Comparison of ENCODE assay signal across 18 cellular contexts in genomic region chr6:130577178-130577919, GRCh38.
DNase-seq lines count a peak whose midpoint lies in the region; ATAC-seq and TF ChIP-seq lines count a peak whose summit lies in the region.
"Had no signal": no experiment of that assay in that cellular context is flagged by ENCODE, and none has a peak within 500 bp of the region (broad histone marks: within the 10 kb centered on the region; RNA-seq: fewer than 3 reads in every experiment).

No MANE protein-coding gene starts in this region.

- intact Hi-C loops in activated CD4-positive, alpha-beta T cell treated with anti-CD3 and anti-CD28 coated beads for 36 hours (cut with DNase I, micrococcal nuclease), result loop anchor here in 1 of 2 experiments (2.0 kb wide), 1 partner anchor 61 kb away; no protein-coding TSS in a partner anchor
- intact Hi-C loops in naive thymus-derived CD4-positive, alpha-beta T cell (cut with micrococcal nuclease), result loop anchor here (5.0 kb wide), 5 partner anchors 45 to 445 kb away; partner anchors contain the start of gene TMEM200A (in 1 of the 2)

- CTCF ChIA-PET in activated CD4-positive, alpha-beta T cell treated with anti-CD3 and anti-CD28 coated beads for 36 hours (lab: Charles Lee), result interaction anchor here (0.7 to 1.2 kb wide), 4 partner anchors 9 to 62 kb away, joined by 3 to 4 read pairs (median 4); no protein-coding TSS in a partner anchor
- CTCF ChIA-PET in naive thymus-derived CD4-positive, alpha-beta T cell (lab: Charles Lee), result no interaction called here

- H3K4me1 ChIP-seq in DND-41 (ENCODE audit: insufficient read depth, low read length), result peaks cover 59% of the 10 kb centered on the region
- peaks cover 25 to 39% of the 10 kb centered on the region in 2 donors for H3K4me1 ChIP-seq in naive thymus-derived CD4-positive, alpha-beta T cell (ENCODE audit: control insufficient read depth in 2 of 2, insufficient read depth in 2 of 2, low read length in 2 of 2)
- H3K4me1 ChIP-seq: suprapubic skin had no signal

- no peak for TF ChIP-seq CTCF in DND-41 (IDR thresholded peaks at IDR 0.05; ENCODE audit: borderline replicate concordance, extremely low read depth, low read length, poor library complexity, severe bottlenecking)

- H3K9me3 Mint-ChIP-seq in activated CD4-positive, alpha-beta T cell treated with anti-CD3 and anti-CD28 coated beads for 36 hours (ENCODE audit: low read depth), result no peaks in the 10 kb centered on the region
- H3K9me3 Mint-ChIP-seq in activated T-cell treated with anti-CD3 and anti-CD28 coated beads, Interleukin-2, amount 50 U/mL, for 4 hours, result no peaks in the 10 kb centered on the region
- peaks cover 0 to 17% (median 0%) of the 10 kb centered on the region in 11 donors for H3K9me3 Mint-ChIP-seq in naive thymus-derived CD4-positive, alpha-beta T cell
- H3K9me3 Mint-ChIP-seq: GM23338 had no signal

- peak overlapping the region; percentile 79 for H3K27ac ChIP-seq in DND-41 (ENCODE audit: low read length)
- H3K27ac ChIP-seq in naive thymus-derived CD4-positive, alpha-beta T cell (ENCODE audit: low read depth, low read length), result no peak overlapping the region
- H3K27ac ChIP-seq: 22Rv1, suprapubic skin had no signal

- peak overlapping the region in 1 of 2 experiments; percentile 1; a peak in 1 of 4 replicates for H3K4me3 ChIP-seq in DND-41 (ENCODE audit: low read depth in 1 of 2, low read length in 2 of 2)
- H3K4me3 ChIP-seq in naive thymus-derived CD4-positive, alpha-beta T cell (ENCODE audit: low read length), result peak overlapping the region; percentile 14
- H3K4me3 ChIP-seq: GM23338, suprapubic skin had no signal

- H4K20me1 ChIP-seq in DND-41 (ENCODE audit: insufficient read depth, low read length), result no peaks in the 10 kb centered on the region

- H3K36me3 Mint-ChIP-seq in activated CD4-positive, alpha-beta T cell treated with anti-CD3 and anti-CD28 coated beads for 36 hours (ENCODE audit: low read depth), result no peaks in the 10 kb centered on the region
- H3K36me3 Mint-ChIP-seq in activated T-cell treated with anti-CD3 and anti-CD28 coated beads, Interleukin-2, amount 50 U/mL, for 4 hours (ENCODE audit: insufficient read depth), result no peaks in the 10 kb centered on the region
- H3K36me3 Mint-ChIP-seq in naive thymus-derived CD4-positive, alpha-beta T cell, result peaks cover 0 to 53% (median 0%) of the 10 kb centered on the region in 5 donors
- H3K36me3 Mint-ChIP-seq: naive B cell, WTC11 had no signal

- no peaks in the 10 kb centered on the region for H3K27me3 ChIP-seq in DND-41 (ENCODE audit: insufficient read depth, low read length, poor library complexity)
- no peaks in the 10 kb centered on the region for H3K27me3 ChIP-seq in naive thymus-derived CD4-positive, alpha-beta T cell (ENCODE audit: control insufficient read depth in 2 of 2, insufficient read depth in 2 of 2, low read length in 2 of 2)
- H3K27me3 ChIP-seq: suprapubic skin had no signal

- H3K9me3 ChIP-seq in DND-41 (ENCODE audit: insufficient read depth, low read length, severe bottlenecking), result no peaks in the 10 kb centered on the region
- H3K9me3 ChIP-seq in naive thymus-derived CD4-positive, alpha-beta T cell (ENCODE audit: control insufficient read depth in 2 of 3, low read length in 3 of 3), result no peaks in the 10 kb centered on the region
- H3K9me3 ChIP-seq: suprapubic skin had no signal

- H3K4me2 ChIP-seq in DND-41 (ENCODE audit: insufficient read depth, low read length), result peak overlapping the region; percentile 49
- H3K4me2 ChIP-seq: GM23338 had no signal

- POLR2A ChIA-PET in activated CD4-positive, alpha-beta T cell treated with anti-CD3 and anti-CD28 coated beads for 36 hours (lab: Charles Lee), result no interaction called here
- POLR2A ChIA-PET in naive thymus-derived CD4-positive, alpha-beta T cell (lab: Charles Lee), result interaction anchor here (1.1 kb wide), 1 partner anchor 11 kb away, joined by 3 read pairs; no protein-coding TSS in a partner anchor

- peak overlapping the region; percentile 34; the same call in 1 of the 2 replicates for H2AFZ ChIP-seq in DND-41 (ENCODE audit: low read depth, low read length)
- H2AFZ ChIP-seq: GM23338 had no signal

- H3K79me2 ChIP-seq in DND-41 (ENCODE audit: insufficient read depth, low read length), result no peaks in the 10 kb centered on the region

- no peak for ATAC-seq in activated CD4-positive, alpha-beta T cell treated with anti-CD3 and anti-CD28 coated beads for 36 hours
- ATAC-seq in DND-41 (ENCODE audit: insufficient read depth, low read depth), result peak; percentile 32
- ATAC-seq in activated T-cell treated with anti-CD3 and anti-CD28 coated beads, Interleukin-2, amount 50 U/mL, for 4 hours, result no peak
- ATAC-seq in naive thymus-derived CD4-positive, alpha-beta T cell, result peak; percentile 47
- no peak for ATAC-seq in GM21529 (IDR thresholded peaks at IDR 0.05; ENCODE audit: unreplicated experiment)
- no peak for ATAC-seq in GM21526 (IDR thresholded peaks at IDR 0.05; ENCODE audit: low FRiP score, unreplicated experiment)
- ATAC-seq: GM23338, WTC11 had no signal

- peak overlapping the region; percentile 39 for H3K9ac ChIP-seq in DND-41 (ENCODE audit: low read depth, low read length)

- H3K4me3 Mint-ChIP-seq in activated CD4-positive, alpha-beta T cell treated with anti-CD3 and anti-CD28 coated beads for 36 hours, result no peak overlapping the region
- peak overlapping the region; percentile 57 for H3K4me3 Mint-ChIP-seq in activated T-cell treated with anti-CD3 and anti-CD28 coated beads, Interleukin-2, amount 50 U/mL, for 4 hours
- peak overlapping the region; percentile 39 to 90 (median 74) for H3K4me3 Mint-ChIP-seq in naive thymus-derived CD4-positive, alpha-beta T cell
- H3K4me3 Mint-ChIP-seq: GM23338, naive B cell, WTC11 had no signal

- no peak for DNase-seq in activated CD4-positive, alpha-beta T cell treated with anti-CD3 and anti-CD28 coated beads for 36 hours
- no peak for DNase-seq in activated CD4-positive, alpha-beta T cell treated with anti-CD3 and anti-CD28 coated beads for 1 hour
- DNase-seq in DND-41 (peak; percentile 50), DMS114 treated with DMSO at 0.1 percent for 48 hours (lab: John Stamatoyannopoulos, UW; ENCODE audit: unreplicated experiment) (no peak)
- DNase-seq in activated T-cell treated with anti-CD3 and anti-CD28 coated beads, Interleukin-2, amount 50 U/mL, for 4 hours, result no peak
- peak in 6 of 9 donors; percentile 25 to 67 (median 58) for DNase-seq in naive thymus-derived CD4-positive, alpha-beta T cell
- DNase-seq: aorta; naive B cell; NCI-H1105 treated with DMSO at 0.1 percent for 48 hours; NCI-H69; SHP77 treated with DMSO at 0.1 percent for 48 hours; stimulated activated CD4-positive, alpha-beta T cell treated with anti-CD3 and anti-CD28 coated beads, Interleukin-2, amount 100 ng/mL, for 48 hours had no signal

- H3K27me3 Mint-ChIP-seq in activated CD4-positive, alpha-beta T cell treated with anti-CD3 and anti-CD28 coated beads for 36 hours, result no peaks in the 10 kb centered on the region
- H3K27me3 Mint-ChIP-seq in activated T-cell treated with anti-CD3 and anti-CD28 coated beads, Interleukin-2, amount 50 U/mL, for 4 hours (ENCODE audit: low read depth), result no peaks in the 10 kb centered on the region
- H3K27me3 Mint-ChIP-seq in naive thymus-derived CD4-positive, alpha-beta T cell, result peaks cover 0 to 4% (median 0%) of the 10 kb centered on the region in 5 donors
- H3K27me3 Mint-ChIP-seq: naive B cell had no signal

- H3K36me3 ChIP-seq in DND-41 (ENCODE audit: insufficient read depth, low read length), result no peaks in the 10 kb centered on the region
- H3K36me3 ChIP-seq in naive thymus-derived CD4-positive, alpha-beta T cell (ENCODE audit: control insufficient read depth in 2 of 3, insufficient read depth in 3 of 3, low read length in 3 of 3), result no peaks in the 10 kb centered on the region
- H3K36me3 ChIP-seq: suprapubic skin had no signal

- H3K27ac Mint-ChIP-seq in activated CD4-positive, alpha-beta T cell treated with anti-CD3 and anti-CD28 coated beads for 36 hours, result peak overlapping the region; percentile 58
- peak overlapping the region; percentile 11 to 90 (median 73) for H3K27ac Mint-ChIP-seq in naive thymus-derived CD4-positive, alpha-beta T cell
- H3K27ac Mint-ChIP-seq: GM23338, WTC11 had no signal

- peaks cover 39% of the 10 kb centered on the region for H3K4me1 Mint-ChIP-seq in activated CD4-positive, alpha-beta T cell treated with anti-CD3 and anti-CD28 coated beads for 36 hours
- H3K4me1 Mint-ChIP-seq in activated T-cell treated with anti-CD3 and anti-CD28 coated beads, Interleukin-2, amount 50 U/mL, for 4 hours (ENCODE audit: low read depth), result peaks cover 53% of the 10 kb centered on the region
- peaks cover 31 to 62% (median 48%) of the 10 kb centered on the region in 7 donors for H3K4me1 Mint-ChIP-seq in naive thymus-derived CD4-positive, alpha-beta T cell
- H3K4me1 Mint-ChIP-seq: GM23338, WTC11 had no signal

Comparison
In these comparisons a context has a peak if more than half of its experiments do, and no peak if none do; other contexts are left out.
1. ATAC-seq: peak in DND-41 (single experiment) and naive thymus-derived CD4-positive, alpha-beta T cell (single experiment); none in activated CD4-positive, alpha-beta T cell treated with anti-CD3 and anti-CD28 coated beads for 36 hours (single experiment), activated T-cell treated with anti-CD3 and anti-CD28 coated beads, Interleukin-2, amount 50 U/mL, for 4 hours (0 of 2), GM21529 (single experiment) and GM21526 (single experiment).
2. DNase-seq: peak in DND-41 (single experiment) and naive thymus-derived CD4-positive, alpha-beta T cell (6 of 9); none in activated CD4-positive, alpha-beta T cell treated with anti-CD3 and anti-CD28 coated beads for 36 hours (single experiment), activated CD4-positive, alpha-beta T cell treated with anti-CD3 and anti-CD28 coated beads for 1 hour (single experiment), activated T-cell treated with anti-CD3 and anti-CD28 coated beads, Interleukin-2, amount 50 U/mL, for 4 hours (single experiment) and DMS114 treated with DMSO at 0.1 percent for 48 hours (single experiment).